Comparison of ENCODE assay signal across 28 cellular contexts in the genomic region with DNA sequence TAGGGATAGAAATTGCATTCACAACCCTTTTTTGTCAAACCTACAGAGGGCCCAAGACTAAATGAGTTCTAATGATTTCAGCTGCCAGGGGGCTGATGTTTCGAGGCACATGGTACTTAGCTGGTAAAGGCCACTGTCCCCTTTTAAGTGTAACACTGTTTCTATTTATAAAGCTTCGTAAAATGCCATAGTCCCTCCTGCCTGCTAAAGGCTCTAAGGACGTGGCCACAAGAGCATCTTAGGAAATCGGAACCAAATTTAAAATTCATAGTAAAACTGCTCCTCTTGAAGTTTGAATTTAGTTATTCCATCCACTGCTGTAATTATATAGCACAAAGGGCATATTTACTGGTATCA.
"Had no signal": no experiment of that assay in that cellular context is flagged by ENCODE, and none has a peak within 500 bp of the region (broad histone marks: within the 10 kb centered on the region; RNA-seq: fewer than 3 reads in every experiment).

No MANE protein-coding gene starts in this region.

- H3K9me3 Mint-ChIP-seq: activated CD4-positive, alpha-beta memory T cell treated with anti-CD3 and anti-CD28 coated beads, Interleukin-2, amount 10 ng/mL, durations not matched to agents 7 days and 5 days; activated naive CD4-positive, alpha-beta T cell treated with anti-CD3 and anti-CD28 coated beads for 36 hours; activated naive CD8-positive, alpha-beta T cell treated with anti-CD3 and anti-CD28 coated beads, Interleukin-2, amount 10 ng/mL, durations not matched to agents 7 days and 5 days had no signal

- H3K36me3 Mint-ChIP-seq: activated CD8-positive, alpha-beta memory T cell treated with anti-CD3 and anti-CD28 coated beads, Interleukin-2, amount 10 ng/mL, durations not matched to agents 7 days and 5 days; activated naive CD8-positive, alpha-beta T cell treated with anti-CD3 and anti-CD28 coated beads, Interleukin-2, amount 10 ng/mL, durations not matched to agents 7 days and 5 days had no signal

- H3K4me3 Mint-ChIP-seq: activated CD4-positive, alpha-beta memory T cell treated with anti-CD3 and anti-CD28 coated beads, Interleukin-2, amount 10 ng/mL, durations not matched to agents 7 days and 5 days; activated CD8-positive, alpha-beta memory T cell treated with anti-CD3 and anti-CD28 coated beads, Interleukin-2, amount 10 ng/mL, durations not matched to agents 7 days and 5 days; activated naive CD4-positive, alpha-beta T cell treated with anti-CD3 and anti-CD28 coated beads for 36 hours; activated naive CD8-positive, alpha-beta T cell treated with anti-CD3 and anti-CD28 coated beads, Interleukin-2, amount 10 ng/mL, durations not matched to agents 7 days and 5 days had no signal

- ATAC-seq: activated CD8-positive, alpha-beta memory T cell treated with anti-CD3 and anti-CD28 coated beads, Interleukin-2, amount 10 ng/mL, durations not matched to agents 7 days and 5 days; body of pancreas had no signal

- DNase-seq: activated CD4-positive, alpha-beta memory T cell treated with anti-CD3 and anti-CD28 coated beads, Interleukin-2, amount 10 ng/mL, durations not matched to agents 7 days and 5 days; activated CD4-positive, alpha-beta T cell treated with anti-CD3 and anti-CD28 coated beads for 1 hour; activated CD4-positive, alpha-beta T cell treated with anti-CD3 and anti-CD28 coated beads for 48 hours; activated CD4-positive, CD25-positive, alpha-beta regulatory T cell; activated CD8-positive, alpha-beta memory T cell treated with anti-CD3 and anti-CD28 coated beads for 24 hours; activated CD8-positive, alpha-beta memory T cell treated with anti-CD3 and anti-CD28 coated beads, Interleukin-2, amount 10 ng/mL, durations not matched to agents 7 days and 5 days; activated CD8-positive, alpha-beta memory T cell treated with anti-CD3 and anti-CD28 coated beads, Interleukin-2, amount 50 U/mL, for 48 hours; activated gamma-delta T cell treated with Interleukin-2 at 50 U/mL for 16 hours; activated naive CD4-positive, alpha-beta T cell treated with anti-CD3 and anti-CD28 coated beads for 36 hours; activated naive CD8-positive, alpha-beta T cell treated with anti-CD3 and anti-CD28 coated beads, Interleukin-2, amount 10 ng/mL, durations not matched to agents 7 days and 5 days; adrenal gland; body of pancreas; central memory CD4-positive, alpha-beta T cell; Kasumi-1; KG1; MG63; NCI-H1048; NCI-H1105 treated with DMSO at 0.1 percent for 48 hours; NCI-H1436; NCI-H1694; NCI-H1930; NCI-H2171 treated with DMSO at 0.1 percent for 48 hours; NCI-H345; NCI-H524 treated with DMSO at 0.1 percent for 48 hours; SHP77; SJCRH30; T1000; WERI-Rb-1 had no signal

- H3K27me3 Mint-ChIP-seq: activated CD8-positive, alpha-beta memory T cell treated with anti-CD3 and anti-CD28 coated beads, Interleukin-2, amount 10 ng/mL, durations not matched to agents 7 days and 5 days had no signal

- H3K27ac Mint-ChIP-seq: activated CD4-positive, alpha-beta memory T cell treated with anti-CD3 and anti-CD28 coated beads, Interleukin-2, amount 10 ng/mL, durations not matched to agents 7 days and 5 days; activated CD8-positive, alpha-beta memory T cell treated with anti-CD3 and anti-CD28 coated beads, Interleukin-2, amount 10 ng/mL, durations not matched to agents 7 days and 5 days; activated naive CD4-positive, alpha-beta T cell treated with anti-CD3 and anti-CD28 coated beads for 36 hours; activated naive CD8-positive, alpha-beta T cell treated with anti-CD3 and anti-CD28 coated beads, Interleukin-2, amount 10 ng/mL, durations not matched to agents 7 days and 5 days had no signal
